ENCODE assay signal across 16 cellular contexts in genomic region chr6:31881136-31881859, GRCh38. TPM values are rescaled to one million over a fixed set of nuclear protein-coding genes. Genes with fewer than 3 reads are reported as not detected.
A peak's percentile ranks its signal among the peaks of the same experiment; 100 is the strongest.
DNase-seq lines count a peak whose midpoint lies in the region; ATAC-seq, FAIRE-seq and TF ChIP-seq lines count a peak whose summit lies in the region.
"Had no signal": no experiment of that assay in that cellular context is flagged by ENCODE, and none has a peak within 500 bp of the region (broad histone marks: within the 10 kb centered on the region; RNA-seq: fewer than 3 reads in every experiment).

No MANE protein-coding gene starts in this region.

- H2BK12ac ChIP-seq in H1 (ENCODE audit: low read depth, low read length), result 0 out of 2 replicates have a peak overlapping the region, but pooled peaks have one; percentile 39

- peaks cover 87% of the 10 kb centered on the region for H3K36me3 Mint-ChIP-seq in Calu3 (ENCODE audit: insufficient read depth, unreplicated experiment)
- peaks cover 8 to 11% of the 10 kb centered on the region in 2 donors for H3K36me3 Mint-ChIP-seq in activated T-cell treated with anti-CD3 and anti-CD28 coated beads, Interleukin-2, amount 50 U/mL, for 72 hours (ENCODE audit: insufficient read depth in 2 of 2)

- H2BK120ac ChIP-seq in H1 (replicated peaks; ENCODE audit: low read depth, low read length), result no peak overlapping the region

- ATAC-seq in activated T-cell treated with anti-CD3 and anti-CD28 coated beads, Interleukin-2, amount 50 U/mL, for 72 hours (replicated peaks in 1 of 2), result no peak

- H3K27me3 ChIP-seq in H1 (replicated peaks in 1 of 4; ENCODE audit: control insufficient read depth in 3 of 4, extremely low read depth in 1 of 4, insufficient read depth in 3 of 4, low read length in 3 of 4), result no peaks in the 10 kb centered on the region
- no peaks in the 10 kb centered on the region for H3K27me3 ChIP-seq in osteoblast (ENCODE audit: insufficient read depth, low read length)

- CTCF ChIA-PET in Calu3 (lab: Charles Lee), result interaction anchor here (0.7 kb wide), 2 partner anchors 70 to 159 kb away, joined by 4 to 6 read pairs; no protein-coding TSS in a partner anchor
- CTCF ChIA-PET in RWPE1 (lab: Yijun Ruan, JAX), result no interaction called here
- CTCF ChIA-PET in H1 (lab: Charles Lee; ENCODE audit: partially characterized antibody), result interaction anchor here (0.6 to 8.1 kb wide), 9 partner anchors 8 to 109 kb away, joined by 3 to 59 read pairs (median 6); partner anchors contain the start of gene EHMT2

- H3K27ac ChIP-seq in RWPE1 (0 out of 2 replicates have a peak overlapping the region, but pooled peaks have one; percentile 2), H1 (ENCODE audit: low read depth, low read length) (no peak overlapping the region), osteoblast (ENCODE audit: low read depth, low read length) (no peak overlapping the region)
- H3K27ac ChIP-seq: PC-9 had no signal

- no TSS peak for BruUV-seq in Calu3 (replicated peaks; lab: Mats Ljungman, UMichigan)

- peak overlapping the region; percentile 5 for H3K27ac Mint-ChIP-seq in Calu3 (ENCODE audit: unreplicated experiment)
- H3K27ac Mint-ChIP-seq in activated T-cell treated with anti-CD3 and anti-CD28 coated beads, Interleukin-2, amount 50 U/mL, for 72 hours, result no peak overlapping the region
- H3K27ac Mint-ChIP-seq: CD4-positive, alpha-beta T cell had no signal

- no peak overlapping the region for H3K18ac ChIP-seq in H1 (ENCODE audit: extremely low read depth, low read length)

- peaks cover 0 to 11% (median 0%) of the 10 kb centered on the region in 4 experiments; a peak in 1 of 7 replicates for H3K4me1 ChIP-seq in H1 (replicated peaks in 1 of 4; ENCODE audit: control insufficient read depth in 3 of 4, insufficient read depth in 4 of 4, low read length in 3 of 4)
- no peaks in the 10 kb centered on the region for H3K4me1 ChIP-seq in osteoblast (ENCODE audit: insufficient read depth, low read length)
- H3K4me1 ChIP-seq: HAP-1 had no signal

- WGBS in H1 (ENCODE audit: extremely low coverage in 1 of 2, insufficient coverage in 1 of 2, insufficient read length in 1 of 2, insufficient replicate concordance in 2 of 2, low coverage in 1 of 2, low lambda C conversion rate in 2 of 2, missing lambda C conversion rate in 1 of 2), 2 experiments, result 94% methylated on average over 9 of the region's 9 CpGs; no CpG with 5 or more reads in 1 of the 2 experiments

- no peak overlapping the region for H4K8ac ChIP-seq in H1 (ENCODE audit: extremely low read depth, insufficient read depth, low read length)

- no peak overlapping the region for H2BK15ac ChIP-seq in H1 (ENCODE audit: low read length)

- no peak overlapping the region for H3K9ac ChIP-seq in H1 (replicated peaks in 1 of 4; ENCODE audit: extremely low read depth in 1 of 4, low read depth in 3 of 4, low read length in 3 of 4)

- TF ChIP-seq RAD21 in H1 (IDR thresholded peaks at IDR 0.05 in 1 of 2, conservative IDR thresholded peaks at IDR 0.05 in 1 of 2; ENCODE audit: low read depth in 2 of 2, low read length in 2 of 2), result no peak

- no peaks in the 10 kb centered on the region for H3K9me3 Mint-ChIP-seq in Calu3 (ENCODE audit: low read depth, unreplicated experiment)
- no peaks in the 10 kb centered on the region for H3K9me3 Mint-ChIP-seq in activated T-cell treated with anti-CD3 and anti-CD28 coated beads, Interleukin-2, amount 50 U/mL, for 72 hours
- H3K9me3 Mint-ChIP-seq: CD4-positive, alpha-beta T cell had no signal

- peaks cover 41% of the 10 kb centered on the region for H3K4me1 Mint-ChIP-seq in Calu3 (ENCODE audit: low read depth, unreplicated experiment)
- no peaks in the 10 kb centered on the region for H3K4me1 Mint-ChIP-seq in activated T-cell treated with anti-CD3 and anti-CD28 coated beads, Interleukin-2, amount 50 U/mL, for 72 hours (ENCODE audit: low read depth)

- no peak for TF ChIP-seq CTCF in Calu3 (IDR thresholded peaks at IDR 0.05; ENCODE audit: unreplicated experiment)
- no peak for TF ChIP-seq CTCF in RWPE1 (conservative IDR thresholded peaks at IDR 0.05; ENCODE audit: low read depth)
- TF ChIP-seq CTCF in H1 (IDR thresholded peaks at IDR 0.05; ENCODE audit: control extremely low read depth in 1 of 3, insufficient read depth in 1 of 3, low read depth in 1 of 3, low read length in 3 of 3), result no peak
- no peak for TF ChIP-seq CTCF in osteoblast (IDR thresholded peaks at IDR 0.05; ENCODE audit: extremely low read depth, low read depth, low read length)

- no peaks in the 10 kb centered on the region; the same call in 1 of the 2 replicates for H3K79me1 ChIP-seq in H1 (ENCODE audit: low read depth, low read length)

- no peak overlapping the region for H3K56ac ChIP-seq in H1 (replicated peaks; ENCODE audit: insufficient read length, low read depth, low read length)

- H3K4ac ChIP-seq in H1 (replicated peaks; ENCODE audit: insufficient read length, low read depth, low read length), result no peak overlapping the region

- H3K79me2 ChIP-seq in H1 (ENCODE audit: control insufficient read depth in 1 of 2, insufficient read depth in 2 of 2, low read length in 2 of 2) (no peaks in the 10 kb centered on the region), osteoblast (ENCODE audit: insufficient read depth, low read length) (no peaks in the 10 kb centered on the region)

- H3K9me3 ChIP-seq in H1 (ENCODE audit: insufficient read depth in 2 of 2, low read depth in 1 of 2, low read length in 1 of 2) (no peaks in the 10 kb centered on the region), osteoblast (ENCODE audit: low read depth, low read length) (no peaks in the 10 kb centered on the region)
- H3K9me3 ChIP-seq: HAP-1 had no signal

- H3K4me3 Mint-ChIP-seq in Calu3 (ENCODE audit: low read depth, unreplicated experiment), result no peak overlapping the region
- H3K4me3 Mint-ChIP-seq in activated T-cell treated with anti-CD3 and anti-CD28 coated beads, Interleukin-2, amount 50 U/mL, for 72 hours, result no peak overlapping the region
- H3K4me3 Mint-ChIP-seq: CD4-positive, alpha-beta T cell had no signal

- H4K20me1 ChIP-seq in H1 (replicated peaks in 1 of 2; ENCODE audit: control insufficient read depth in 1 of 2, insufficient read depth in 2 of 2, low read length in 2 of 2), result peaks cover 2 to 13% of the 10 kb centered on the region in 2 experiments
- H4K20me1 ChIP-seq in osteoblast (ENCODE audit: insufficient read depth, low read length), result no peaks in the 10 kb centered on the region

- H2BK20ac ChIP-seq in H1 (ENCODE audit: low read length), result no peak overlapping the region

- H3K36me3 ChIP-seq in H1 (ENCODE audit: control insufficient read depth in 2 of 4, insufficient read depth in 4 of 4, low read length in 3 of 4) (peaks cover 25 to 59% (median 49%) of the 10 kb centered on the region in 4 experiments), osteoblast (ENCODE audit: insufficient read depth, low read length) (peaks cover 49% of the 10 kb centered on the region)

- H3K4me2 ChIP-seq in H1 (ENCODE audit: insufficient read depth in 1 of 2, low read depth in 2 of 2, low read length in 2 of 2) (no peak overlapping the region), osteoblast (ENCODE audit: insufficient read depth, low read length) (no peak overlapping the region)
- H3K4me2 ChIP-seq: PC-9 had no signal

- no peak overlapping the region for H4K5ac ChIP-seq in H1 (ENCODE audit: insufficient read length, low read depth, low read length)

- no peak overlapping the region for H3K23ac ChIP-seq in H1 (ENCODE audit: insufficient read length)

- H3K4me3 ChIP-seq in H1 (ENCODE audit: extremely low read depth in 1 of 4, insufficient read depth in 2 of 4, low read depth in 3 of 4, low read length in 4 of 4), result no peak overlapping the region
- H3K4me3 ChIP-seq in osteoblast (ENCODE audit: insufficient read depth, low read length), result no peak overlapping the region
- H3K4me3 ChIP-seq: HAP-1, PC-9 had no signal

- H2BK5ac ChIP-seq in H1 (ENCODE audit: low read depth, low read length), result no peak overlapping the region

- H2AFZ ChIP-seq in H1 (ENCODE audit: low read length) (no peak overlapping the region), osteoblast (ENCODE audit: low read length) (no peak overlapping the region)
- H2AFZ ChIP-seq: PC-9 had no signal

- POLR2A ChIA-PET in RWPE1 (lab: Yijun Ruan, JAX; ENCODE audit: low non-redundant PET) (no interaction called here), H1 (lab: Charles Lee; ENCODE audit: partially characterized antibody) (interaction anchor here (0.7 to 3.2 kb wide), 10 partner anchors 8 to 146 kb away, joined by 3 to 11 read pairs (median 6); partner anchors contain the start of gene NEU1)

- no peak for DNase-seq in Calu3
- no peak for DNase-seq in RWPE1 (ENCODE audit: low spot score)
- DNase-seq in H1 (ENCODE audit: low read depth in 1 of 2, low spot score in 2 of 2), result no peak
- DNase-seq in osteoblast (ENCODE audit: insufficient read length, low spot score, missing footprints), result peak; percentile 82
- DNase-seq in activated T-cell treated with anti-CD3 and anti-CD28 coated beads, Interleukin-2, amount 50 U/mL, for 72 hours, result no peak
- DNase-seq in amygdala (lab: John Stamatoyannopoulos, UW), result no peak
- DNase-seq in NCI-H524 treated with DMSO at 0.1 percent for 48 hours (lab: John Stamatoyannopoulos, UW), result no peak
- DNase-seq: CD4-positive, alpha-beta T cell; MV-4-11; NCI-H1417; NCI-H1930; NCI-H2171 treated with DMSO at 0.1 percent for 48 hours; NCI-H446 treated with DMSO at 0.1 percent for 48 hours; NCI-H774; PC-9 had no signal

- FAIRE-seq in H1 (lab: Jason Lieb, UNC), result no peak

- H3K23me2 ChIP-seq in H1 (ENCODE audit: low read depth, low read length), result no peaks in the 10 kb centered on the region

- H2AK5ac ChIP-seq in H1 (ENCODE audit: low read depth, low read length), result no peak overlapping the region

- no peak overlapping the region for H3K14ac ChIP-seq in H1 (ENCODE audit: insufficient read length)

- intact Hi-C loops in Calu3 (cut with micrococcal nuclease; ENCODE audit: unreplicated experiment), result no loop called here

- no peak for TF ChIP-seq POLR2A in H1 (IDR thresholded peaks at IDR 0.05; ENCODE audit: control extremely low read depth in 1 of 2, low read depth in 2 of 2, low read length in 2 of 2)

- TF ChIP-seq EP300 in H1 (IDR thresholded peaks at IDR 0.05; ENCODE audit: borderline replicate concordance in 1 of 2, low read depth in 2 of 2, low read length in 2 of 2), result no peak

- H4K91ac ChIP-seq in H1 (replicated peaks; ENCODE audit: insufficient read length, low read length), result no peak overlapping the region

- H3K27me3 Mint-ChIP-seq in Calu3 (ENCODE audit: unreplicated experiment), result no peaks in the 10 kb centered on the region
- H3K27me3 Mint-ChIP-seq in activated T-cell treated with anti-CD3 and anti-CD28 coated beads, Interleukin-2, amount 50 U/mL, for 72 hours (ENCODE audit: low read depth), result no peaks in the 10 kb centered on the region
- H3K27me3 Mint-ChIP-seq: CD4-positive, alpha-beta T cell had no signal

RNA-seq across cellular contexts. Expression of gene SLC44A4, which starts 2.5 kb away (rescaled TPM):
- total RNA-seq in Calu3 (2022) (185 and 238 TPM in 2 replicates), osteoblast (not detected in 2 replicates)
- 2.5 and 4.8 TPM in 2 replicates for total RNA-seq in H1 (2021; fragmentation: NEBNext Ultra II Directional; extraction: Animal tissue kit (Norgen Biotek cat#: 25700))
- 7.0 and 7.1 TPM in 2 replicates for polyA plus RNA-seq in H1 (2011; rRNA removed)
- 5.1 TPM for polyA plus RNA-seq in H1 (2011; cell fraction: cytosol; rRNA removed)
- 10.7 TPM for polyA plus RNA-seq in H1 (2011; cell fraction: nucleus; rRNA removed)
- polyA plus RNA-seq in H1 (2012, experiment 1 of 2), result 2.2 to 4.4 TPM (median 3.8 TPM) in 4 replicates
- 2.9 TPM for polyA plus RNA-seq in H1 (2012, experiment 2 of 2)
- polyA plus RNA-seq in H1 (2013, experiment 1 of 2), result 3.5 TPM
- 2.6 TPM for polyA plus RNA-seq in H1 (2013, experiment 2 of 2)
- polyA minus RNA-seq in H1 (2011; rRNA and poly(A)+ RNA removed), result 5.3 and 5.8 TPM in 2 replicates
- polyA minus RNA-seq in H1 (2011; cell fraction: cytosol; rRNA and poly(A)+ RNA removed), result 1.8 TPM
- 4.1 TPM for polyA minus RNA-seq in H1 (2011; cell fraction: nucleus; rRNA and poly(A)+ RNA removed)
- under 1 TPM; 0.22 to 0.23 TPM for total RNA-seq in activated T-cell treated with anti-CD3 and anti-CD28 coated beads, Interleukin-2, amount 50 U/mL, for 72 hours

RNA-seq across cellular contexts. Expression of gene EHMT2, which starts 16.2 kb away (rescaled TPM):
- 131 and 138 TPM in 2 replicates for total RNA-seq in Calu3 (2022)
- 177 and 183 TPM in 2 replicates for total RNA-seq in H1 (2021; fragmentation: NEBNext Ultra II Directional; extraction: Animal tissue kit (Norgen Biotek cat#: 25700))
- 125 and 187 TPM in 2 replicates for polyA plus RNA-seq in H1 (2011; rRNA removed)
- 135 TPM for polyA plus RNA-seq in H1 (2011; cell fraction: cytosol; rRNA removed)
- 340 TPM for polyA plus RNA-seq in H1 (2011; cell fraction: nucleus; rRNA removed)
- polyA plus RNA-seq in H1 (2012, experiment 1 of 2), result 142 to 212 TPM (median 202 TPM) in 4 replicates
- 230 TPM for polyA plus RNA-seq in H1 (2012, experiment 2 of 2)
- polyA plus RNA-seq in H1 (2013, experiment 1 of 2), result 102 TPM
- 97.3 TPM for polyA plus RNA-seq in H1 (2013, experiment 2 of 2)
- polyA minus RNA-seq in H1 (2011; rRNA and poly(A)+ RNA removed), result 161 and 275 TPM in 2 replicates
- polyA minus RNA-seq in H1 (2011; cell fraction: cytosol; rRNA and poly(A)+ RNA removed), result 127 TPM
- 86.5 TPM for polyA minus RNA-seq in H1 (2011; cell fraction: nucleus; rRNA and poly(A)+ RNA removed)
- 40.1 and 40.9 TPM in 2 replicates for total RNA-seq in osteoblast
- total RNA-seq in activated T-cell treated with anti-CD3 and anti-CD28 coated beads, Interleukin-2, amount 50 U/mL, for 72 hours, result 10 to 100 TPM; 49.2 to 64.7 TPM

RNA-seq across cellular contexts. Expression of gene NEU1, which starts 18.7 kb away (rescaled TPM):
- total RNA-seq in Calu3 (2022), result 133 and 159 TPM in 2 replicates
- total RNA-seq in H1 (2021; fragmentation: NEBNext Ultra II Directional; extraction: Animal tissue kit (Norgen Biotek cat#: 25700)), result 41.2 and 43.4 TPM in 2 replicates
- polyA plus RNA-seq in H1 (2011; rRNA removed), result 65.6 and 72.1 TPM in 2 replicates
- 61.7 TPM for polyA plus RNA-seq in H1 (2011; cell fraction: cytosol; rRNA removed)
- 62.9 TPM for polyA plus RNA-seq in H1 (2011; cell fraction: nucleus; rRNA removed)
- 40.8 to 53.4 TPM (median 48.4 TPM) in 4 replicates for polyA plus RNA-seq in H1 (2012, experiment 1 of 2)
- 77.0 TPM for polyA plus RNA-seq in H1 (2012, experiment 2 of 2)
- 72.8 TPM for polyA plus RNA-seq in H1 (2013, experiment 1 of 2)
- 82.9 TPM for polyA plus RNA-seq in H1 (2013, experiment 2 of 2)
- polyA minus RNA-seq in H1 (2011; rRNA and poly(A)+ RNA removed), result 50.5 and 58.6 TPM in 2 replicates
- polyA minus RNA-seq in H1 (2011; cell fraction: cytosol; rRNA and poly(A)+ RNA removed), result 22.2 TPM
- 18.5 TPM for polyA minus RNA-seq in H1 (2011; cell fraction: nucleus; rRNA and poly(A)+ RNA removed)
- 114 and 117 TPM in 2 replicates for total RNA-seq in osteoblast
- total RNA-seq in activated T-cell treated with anti-CD3 and anti-CD28 coated beads, Interleukin-2, amount 50 U/mL, for 72 hours, result 10 to 100 TPM; 24.0 to 27.1 TPM

RNA-seq across cellular contexts. Expression of gene ZBTB12, which starts 20.6 kb away (rescaled TPM):
- total RNA-seq in Calu3 (2022) (22.6 and 28.1 TPM in 2 replicates), osteoblast (2.1 and 3.6 TPM in 2 replicates)
- total RNA-seq in H1 (2021; fragmentation: NEBNext Ultra II Directional; extraction: Animal tissue kit (Norgen Biotek cat#: 25700)), result 40.8 and 42.1 TPM in 2 replicates
- 20.7 and 32.4 TPM in 2 replicates for polyA plus RNA-seq in H1 (2011; rRNA removed)
- 20.8 TPM for polyA plus RNA-seq in H1 (2011; cell fraction: cytosol; rRNA removed)
- polyA plus RNA-seq in H1 (2011; cell fraction: nucleus; rRNA removed), result 20.9 TPM
- polyA plus RNA-seq in H1 (2012, experiment 1 of 2), result 25.2 to 45.3 TPM (median 37.7 TPM) in 4 replicates
- polyA plus RNA-seq in H1 (2012, experiment 2 of 2), result 13.2 TPM
- polyA plus RNA-seq in H1 (2013, experiment 1 of 2), result 14.2 TPM
- 13.7 TPM for polyA plus RNA-seq in H1 (2013, experiment 2 of 2)
- 22.3 and 24.1 TPM in 2 replicates for polyA minus RNA-seq in H1 (2011; rRNA and poly(A)+ RNA removed)
- polyA minus RNA-seq in H1 (2011; cell fraction: cytosol; rRNA and poly(A)+ RNA removed), result 31.1 TPM
- 18.2 TPM for polyA minus RNA-seq in H1 (2011; cell fraction: nucleus; rRNA and poly(A)+ RNA removed)
- total RNA-seq in activated T-cell treated with anti-CD3 and anti-CD28 coated beads, Interleukin-2, amount 50 U/mL, for 72 hours, result 1 to 10 TPM in 1 of 2 donors, under 1 TPM in 1; 0.88 to 1.9 TPM

RNA-seq across cellular contexts. Expression of gene C2, which starts 46.2 kb away (rescaled TPM):
- total RNA-seq in Calu3 (2022) (5.0 and 6.3 TPM in 2 replicates), osteoblast (12.7 and 18.0 TPM in 2 replicates)
- total RNA-seq in H1 (2021; fragmentation: NEBNext Ultra II Directional; extraction: Animal tissue kit (Norgen Biotek cat#: 25700)), result 0.26 and 0.61 TPM in 2 replicates
- 0.38 and 1.0 TPM in 2 replicates for polyA plus RNA-seq in H1 (2011; rRNA removed)
- 1.0 TPM for polyA plus RNA-seq in H1 (2011; cell fraction: cytosol; rRNA removed)
- polyA plus RNA-seq in H1 (2011; cell fraction: nucleus; rRNA removed), result 0.98 TPM
- 0.44 to 1.3 TPM (median 0.91 TPM) in 4 replicates for polyA plus RNA-seq in H1 (2012, experiment 1 of 2)
- polyA plus RNA-seq in H1 (2012, experiment 2 of 2), result 0.34 TPM
- polyA plus RNA-seq in H1 (2013, experiment 1 of 2), result 0.41 TPM
- 0.11 TPM for polyA plus RNA-seq in H1 (2013, experiment 2 of 2)
- 0.25 and 0.88 TPM in 2 replicates for polyA minus RNA-seq in H1 (2011; rRNA and poly(A)+ RNA removed)
- polyA minus RNA-seq in H1 (2011; cell fraction: cytosol; rRNA and poly(A)+ RNA removed), result 3.3 TPM
- polyA minus RNA-seq in H1 (2011; cell fraction: nucleus; rRNA and poly(A)+ RNA removed), result not detected
- 1 to 10 TPM; 3.4 to 5.1 TPM for total RNA-seq in activated T-cell treated with anti-CD3 and anti-CD28 coated beads, Interleukin-2, amount 50 U/mL, for 72 hours

Comparison
In these comparisons a context has a peak if more than half of its experiments do, and no peak if none do; other contexts are left out.
1. RNA of gene SLC44A4, which starts 2.5 kb away (total RNA-seq): 185 to 238 TPM in Calu3; 2.5 to 4.8 TPM in H1, 0.22 to 0.23 TPM in activated T-cell treated with anti-CD3 and anti-CD28 coated beads, Interleukin-2, amount 50 U/mL, for 72 hours and not detected in osteoblast; every median in the first group is over 10 times any median in the second.